30 cellular contexts compared by ENCODE assay signal in genomic region chr20:17765017-17765416, GRCh38.
"Had no signal": no experiment of that assay in that cellular context is flagged by ENCODE, and none has a peak within 500 bp of the region (broad histone marks: within the 10 kb centered on the region; RNA-seq: fewer than 3 reads in every experiment).

No MANE protein-coding gene starts in this region.

- H3K4me3 Mint-ChIP-seq: naive thymus-derived CD8-positive, alpha-beta T cell; natural killer cell treated with Interleukin-12 subunit alpha and Interleukin-12 subunit beta and Interleukin-15 and Interleukin-18, amount 100 ng/mL, for 72 hours; nephron progenitor cell; neural crest cell; stimulated activated naive B cell treated with anti-CD40 and anti-IgM and Interleukin-4, amounts not matched to agents 10 μg/mL and 1 μg/mL and 100 μg/mL, for 72 hours; stimulated activated naive CD8-positive, alpha-beta T cell treated with anti-CD3 and anti-CD28 coated beads, Interleukin-15, Interleukin-2, amounts not matched to agents 100 ng/mL and 50 ng/mL, for 24 hours; type B pancreatic cell had no signal

- H3K27ac Mint-ChIP-seq: naive thymus-derived CD8-positive, alpha-beta T cell; natural killer cell treated with Interleukin-12 subunit alpha and Interleukin-12 subunit beta and Interleukin-15 and Interleukin-18, amount 100 ng/mL, for 72 hours; stimulated activated naive B cell treated with anti-CD40 and anti-IgM and Interleukin-4, amounts not matched to agents 10 μg/mL and 1 μg/mL and 100 μg/mL, for 72 hours; stimulated activated naive CD8-positive, alpha-beta T cell treated with anti-CD3 and anti-CD28 coated beads, Interleukin-15, Interleukin-2, amounts not matched to agents 100 ng/mL and 50 ng/mL, for 24 hours; type B pancreatic cell had no signal

- H3K36me3 Mint-ChIP-seq: naive B cell; naive thymus-derived CD8-positive, alpha-beta T cell; natural killer cell treated with Interleukin-12 subunit alpha and Interleukin-12 subunit beta and Interleukin-15 and Interleukin-18, amount 100 ng/mL, for 72 hours; stimulated activated naive B cell treated with anti-CD40 and anti-IgM and Interleukin-4, amounts not matched to agents 10 μg/mL and 1 μg/mL and 100 μg/mL, for 72 hours; type B pancreatic cell had no signal

- H3K4me1 ChIP-seq: psoas muscle, spleen, tibial nerve, upper lobe of right lung, uterus had no signal

- H3K36me3 ChIP-seq: ovary, spleen, stomach, thoracic aorta, thyroid gland, tibial nerve, upper lobe of right lung, uterus had no signal

- H3K27me3 ChIP-seq: ovary, spleen, stomach, thyroid gland, tibial nerve, upper lobe of right lung, uterus had no signal

- DNase-seq: naive B cell; naive thymus-derived CD8-positive, alpha-beta T cell; nephron progenitor cell; occipital lobe; ovary; posterior cingulate gyrus; psoas muscle; right cardiac atrium; spleen; stimulated activated CD4-positive, alpha-beta T cell treated with anti-CD3 and anti-CD28 coated beads, Interleukin-12 subunit alpha, Interleukin-12 subunit beta, amount 100 ng/mL, for 4 hours; stimulated activated CD4-positive, alpha-beta T cell treated with anti-CD3 and anti-CD28 coated beads, Interleukin-1b, Interleukin-23, amount 100 ng/mL, for 48 hours; stimulated activated CD4-positive, alpha-beta T cell treated with anti-CD3 and anti-CD28 coated beads, Interleukin-4, amount 100 ng/mL, for 1 hour; stimulated activated CD4-positive, alpha-beta T cell treated with anti-CD3 and anti-CD28 coated beads, Interleukin-4, amount 100 ng/mL, for 4 hours; stimulated activated CD8-positive, alpha-beta memory T cell treated with anti-CD3 and anti-CD28 coated beads, Interleukin-4, amount 100 ng/mL, for 48 hours; stimulated activated naive B cell treated with anti-CD40 and anti-IgM and Interleukin-4, amounts not matched to agents 10 μg/mL and 1 μg/mL and 100 μg/mL, for 72 hours; stimulated activated naive CD4-positive, alpha-beta T cell treated with Interleukin-2 at 50 U/mL for 16 hours; stomach; thyroid gland; upper lobe of right lung; uterus had no signal

- H3K27me3 Mint-ChIP-seq: natural killer cell treated with Interleukin-12 subunit alpha and Interleukin-12 subunit beta and Interleukin-15 and Interleukin-18, amount 100 ng/mL, for 72 hours; type B pancreatic cell had no signal

- H3K9ac ChIP-seq: parathyroid adenoma had no signal

- H3K79me2 ChIP-seq: parathyroid adenoma had no signal

- H3K9me3 ChIP-seq: ovary, psoas muscle, spleen, stomach, thoracic aorta, thyroid gland, tibial nerve, upper lobe of right lung, uterus had no signal

- H3K27ac ChIP-seq: ovary, parathyroid adenoma, psoas muscle, skin epidermis, spleen, stomach, thoracic aorta, thyroid gland, tibial nerve, upper lobe of right lung, uterus had no signal

- H3K4me3 ChIP-seq: ovary, psoas muscle, skin epidermis, smooth muscle cell, spleen, stomach, thoracic aorta, thyroid gland, tibial nerve, upper lobe of right lung, uterus had no signal

- H3K9me3 Mint-ChIP-seq: natural killer cell treated with Interleukin-12 subunit alpha and Interleukin-12 subunit beta and Interleukin-15 and Interleukin-18, amount 100 ng/mL, for 72 hours; stimulated activated naive B cell treated with anti-CD40 and anti-IgM and Interleukin-4, amounts not matched to agents 10 μg/mL and 1 μg/mL and 100 μg/mL, for 72 hours; stimulated activated naive CD8-positive, alpha-beta T cell treated with anti-CD3 and anti-CD28 coated beads, Interleukin-15, Interleukin-2, amounts not matched to agents 100 ng/mL and 50 ng/mL, for 24 hours; type B pancreatic cell had no signal

- H2AFZ ChIP-seq: parathyroid adenoma had no signal

- H3K4me2 ChIP-seq: smooth muscle cell had no signal

- ATAC-seq: naive thymus-derived CD8-positive, alpha-beta T cell; psoas muscle; right cardiac atrium; sciatic nerve; stimulated activated naive B cell treated with anti-CD40 and anti-IgM and Interleukin-4, amounts not matched to agents 10 μg/mL and 1 μg/mL and 100 μg/mL, for 72 hours; upper lobe of right lung had no signal
